ENCODE assay signal across 8 cellular contexts in the genomic region with DNA sequence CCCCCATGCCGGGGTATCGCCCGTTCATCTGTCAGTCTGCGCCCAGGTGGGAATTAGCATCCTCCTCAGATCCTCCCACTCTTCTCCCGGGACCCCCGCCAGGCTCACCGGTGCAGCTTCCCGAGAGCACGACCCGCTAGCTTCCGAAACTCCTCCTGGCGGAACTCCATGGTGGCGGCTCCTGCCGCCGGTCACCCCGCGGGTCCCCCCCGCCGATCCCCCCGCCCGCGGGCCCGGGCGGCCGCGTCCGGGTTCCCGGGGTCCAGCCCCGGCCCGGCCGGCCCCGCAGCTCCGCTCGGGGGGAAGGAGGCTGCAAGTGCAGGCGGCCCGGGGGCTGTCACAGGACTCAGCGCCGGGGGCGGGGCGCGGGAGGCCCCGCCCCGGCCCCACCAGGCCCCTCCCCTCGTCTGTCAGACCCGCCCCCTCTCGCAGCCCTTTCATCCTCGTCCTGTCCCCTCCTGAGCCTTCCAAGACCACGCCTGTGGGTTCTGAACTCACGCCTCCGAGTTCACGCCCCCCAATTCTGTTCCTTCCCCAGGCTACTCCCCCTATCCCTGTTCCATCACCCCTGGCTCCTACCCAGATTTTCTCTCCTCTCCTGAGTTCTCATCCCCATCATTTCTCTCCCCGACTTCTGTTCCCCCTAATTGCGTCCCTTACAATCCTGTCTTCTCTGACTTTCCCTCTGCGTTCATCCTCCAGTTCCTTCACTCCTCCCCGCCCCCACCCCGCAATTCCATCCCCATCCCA. TPM values are rescaled to one million over a fixed set of nuclear protein-coding genes. Genes with fewer than 3 reads are reported as not detected.
DNase-seq lines count a peak whose midpoint lies in the region; ATAC-seq and TF ChIP-seq lines count a peak whose summit lies in the region.

A gene (minus strand): TSS at position 318 of the 750 bp plus-strand sequence. CDS start 148 bp downstream, at position 170.

- 2% methylated on average over 56 of the region's 56 CpGs for WGBS in right cardiac atrium

- DNase-seq in DND-41 = peak; percentile 30
- DNase-seq in NCI-H1694 treated with DMSO at 0.1 percent for 48 hours (lab: John Stamatoyannopoulos, UW) = peak; percentile 83
- peak; percentile 59 to 85 (median 85) for DNase-seq in right cardiac atrium
- peak; percentile 70 for DNase-seq in stimulated activated CD8-positive, alpha-beta memory T cell treated with anti-CD3 and anti-CD28 coated beads, Interleukin-4, amount 100 ng/mL, for 48 hours
- DNase-seq in mucosa of gallbladder (ENCODE audit: low spot score) = no peak

- H3K4me2 ChIP-seq in DND-41 (ENCODE audit: insufficient read depth, low read length) = no peak within 1 kb of the TSS

- H3K4me3 ChIP-seq in DND-41 (ENCODE audit: low read depth in 1 of 2, low read length in 2 of 2) (no peak within 1 kb of the TSS), right cardiac atrium (ENCODE audit: low read length) (peak within 1 kb of the TSS; percentile 64)

- no peak within 1 kb of the TSS for H2AFZ ChIP-seq in DND-41 (ENCODE audit: low read depth, low read length)

- H3K27ac ChIP-seq in DND-41 (ENCODE audit: low read length) = no peak within 1 kb of the TSS
- peak within 1 kb of the TSS; percentile 53 for H3K27ac ChIP-seq in right cardiac atrium (ENCODE audit: low read length)

- H3K9ac ChIP-seq in DND-41 (ENCODE audit: low read depth, low read length) = no peak within 1 kb of the TSS

- H3K36me3 ChIP-seq in DND-41 (ENCODE audit: insufficient read depth, low read length) = no peaks in the 10 kb centered on the region

- H3K27me3 ChIP-seq in DND-41 (ENCODE audit: insufficient read depth, low read length, poor library complexity) (peaks cover 25% of the 10 kb centered on the region), right cardiac atrium (ENCODE audit: control insufficient read depth, insufficient read depth) (no peaks in the 10 kb centered on the region)

- H3K36me3 Mint-ChIP-seq in activated T-helper 17 cell treated with anti-CD3 and anti-CD28 coated beads, Interleukin-2, amount 50 U/mL, for 72 hours (ENCODE audit: low read depth) = peaks cover 8% of the 10 kb centered on the region

- no peaks in the 10 kb centered on the region for H3K9me3 Mint-ChIP-seq in activated T-helper 17 cell treated with anti-CD3 and anti-CD28 coated beads, Interleukin-2, amount 50 U/mL, for 72 hours

- no peaks in the 10 kb centered on the region for H3K79me2 ChIP-seq in DND-41 (ENCODE audit: insufficient read depth, low read length)

- TF ChIP-seq CTCF in DND-41 (IDR thresholded peaks at IDR 0.05; ENCODE audit: borderline replicate concordance, extremely low read depth, low read length, poor library complexity, severe bottlenecking) = no peak

- H3K4me3 Mint-ChIP-seq in activated T-helper 17 cell treated with anti-CD3 and anti-CD28 coated beads, Interleukin-2, amount 50 U/mL, for 72 hours = peak within 1 kb of the TSS; percentile 76

- no peaks in the 10 kb centered on the region for H3K9me3 ChIP-seq in DND-41 (ENCODE audit: insufficient read depth, low read length, severe bottlenecking)
- H3K9me3 ChIP-seq in right cardiac atrium (ENCODE audit: control insufficient read depth, low read length) = no peaks in the 10 kb centered on the region

- H3K4me1 Mint-ChIP-seq in activated T-helper 17 cell treated with anti-CD3 and anti-CD28 coated beads, Interleukin-2, amount 50 U/mL, for 72 hours = peaks cover 21% of the 10 kb centered on the region

- H3K4me1 ChIP-seq in DND-41 (ENCODE audit: insufficient read depth, low read length) = peaks cover 16% of the 10 kb centered on the region
- H3K4me1 ChIP-seq in right cardiac atrium (ENCODE audit: control insufficient read depth, insufficient read depth, low read length) = no peaks in the 10 kb centered on the region

- H4K20me1 ChIP-seq in DND-41 (ENCODE audit: insufficient read depth, low read length) = peaks cover 4% of the 10 kb centered on the region; the same call in 1 of the 2 replicates

- ATAC-seq in DND-41 (ENCODE audit: insufficient read depth, low read depth) (no peak), right cardiac atrium (peak in 1 of 2 donors; percentile 5), HG02763 (IDR thresholded peaks at IDR 0.05; ENCODE audit: unreplicated experiment) (no peak), HG02571 (IDR thresholded peaks at IDR 0.05; ENCODE audit: unreplicated experiment) (no peak)
- no peak for ATAC-seq in activated T-helper 17 cell treated with anti-CD3 and anti-CD28 coated beads, Interleukin-2, amount 50 U/mL, for 72 hours (replicated peaks)

- H3K27me3 Mint-ChIP-seq in activated T-helper 17 cell treated with anti-CD3 and anti-CD28 coated beads, Interleukin-2, amount 50 U/mL, for 72 hours = peaks cover 56% of the 10 kb centered on the region

- intact Hi-C loops in right cardiac atrium (cut with DNase I) = loop anchor here (5.0 to 10.0 kb wide), 3 partner anchors 49 to 177 kb away; a partner anchor contains a TSS

- no peak within 1 kb of the TSS for H3K27ac Mint-ChIP-seq in activated T-helper 17 cell treated with anti-CD3 and anti-CD28 coated beads, Interleukin-2, amount 50 U/mL, for 72 hours

RNA-seq across cellular contexts. Expression of the gene that starts here (rescaled TPM):
- under 1 TPM in 1 of 2 donors, not detected in 1; 0.40 TPM for total RNA-seq in activated T-helper 17 cell treated with anti-CD3 and anti-CD28 coated beads, Interleukin-2, amount 50 U/mL, for 72 hours
- 1 to 10 TPM in 2 of 4 donors, under 1 TPM in 2; 0.48 to 1.2 (median 0.93) TPM for total RNA-seq in right cardiac atrium
- 1.1 TPM for polyA plus RNA-seq in right cardiac atrium
- total RNA-seq in mucosa of gallbladder = 1.6 TPM
